Comparison of ENCODE assay signal across 7 cellular contexts in the genomic region with DNA sequence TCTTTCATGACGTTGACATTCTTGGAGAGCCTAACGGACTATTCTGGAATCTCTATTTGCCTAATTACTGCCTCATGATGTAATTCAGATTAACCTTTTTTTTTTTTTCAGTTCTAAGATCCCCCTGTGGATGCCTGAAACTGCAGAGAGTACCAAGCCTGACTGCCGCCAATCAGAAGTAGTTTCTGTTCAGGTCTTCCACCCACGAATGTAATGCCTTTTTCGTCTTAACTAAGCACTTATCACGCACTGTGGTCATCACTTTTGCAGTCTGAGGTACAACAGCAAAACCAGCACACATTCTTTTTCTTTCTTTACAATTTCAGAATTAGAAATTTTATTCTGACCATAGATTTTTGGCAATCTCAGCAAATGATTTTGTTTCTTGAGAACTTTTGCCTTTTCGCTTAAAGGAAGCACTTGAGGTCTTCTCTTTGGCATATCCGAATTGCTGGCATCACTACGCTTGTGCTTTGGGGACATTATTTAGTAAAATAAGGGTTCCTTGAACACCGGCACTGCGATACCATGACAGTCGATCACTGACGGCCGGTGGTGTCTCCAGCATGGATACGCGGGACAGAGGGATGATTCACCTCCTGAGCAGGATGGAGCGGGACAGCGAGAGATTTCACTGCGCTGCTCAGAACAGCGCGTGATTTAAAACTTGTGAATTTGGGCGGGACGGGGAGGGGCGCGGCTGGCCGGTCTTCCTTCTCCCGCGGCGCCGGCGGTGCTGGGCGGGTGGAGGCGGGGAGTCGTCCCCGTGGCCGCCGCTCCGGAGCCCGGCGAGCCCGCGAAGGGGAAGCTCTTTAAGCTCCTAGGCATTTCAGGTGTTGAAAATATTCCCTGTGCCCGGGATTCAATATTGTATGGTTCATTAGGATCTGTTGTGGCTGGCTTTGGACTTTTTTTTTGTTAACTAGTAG. TPM values are rescaled to one million over a fixed set of nuclear protein-coding genes. Genes with fewer than 3 reads are reported as not detected.
A peak's percentile ranks its signal among the peaks of the same experiment; 100 is the strongest.
DNase-seq lines count a peak whose midpoint lies in the region; ATAC-seq and TF ChIP-seq lines count a peak whose summit lies in the region.

No MANE protein-coding gene starts in this region.

- H3K9me3 ChIP-seq in HUES48 (ENCODE audit: control insufficient read depth, insufficient read depth, low read length) (no peaks in the 10 kb centered on the region), neuron (ENCODE audit: low read length) (no peaks in the 10 kb centered on the region)

- no peak overlapping the region for H2AFZ ChIP-seq in neuron (ENCODE audit: low read depth, low read length)

- peak overlapping the region; percentile 93 for H3K27ac Mint-ChIP-seq in activated CD4-positive, alpha-beta memory T cell treated with anti-CD3 and anti-CD28 coated beads, Interleukin-2, amount 10 ng/mL, durations not matched to agents 7 days and 5 days

- peak overlapping the region; percentile 28 for H3K9ac ChIP-seq in HUES48 (ENCODE audit: low read depth, low read length)

- peaks cover 2% of the 10 kb centered on the region for H3K9me3 Mint-ChIP-seq in activated CD4-positive, alpha-beta memory T cell treated with anti-CD3 and anti-CD28 coated beads, Interleukin-2, amount 10 ng/mL, durations not matched to agents 7 days and 5 days

- POLR2A ChIA-PET in activated CD4-positive, alpha-beta memory T cell treated with anti-CD3 and anti-CD28 coated beads, Interleukin-2, amount 10 ng/mL, durations not matched to agents 7 days and 5 days (lab: Charles Lee) = interaction anchor here (0.7 to 3.2 kb wide), 10 partner anchors 10 to 175 kb away, joined by 3 to 32 read pairs (median 6); partner anchors contain the start of gene GPR55

- peak; percentile 63 for DNase-seq in activated CD4-positive, alpha-beta memory T cell treated with anti-CD3 and anti-CD28 coated beads, Interleukin-2, amount 10 ng/mL, durations not matched to agents 7 days and 5 days
- peak; percentile 41 for DNase-seq in fibroblast of peridontal ligament (ENCODE audit: extremely low read depth)
- DNase-seq in NCI-H2081 treated with DMSO at 0.1 percent for 48 hours (lab: John Stamatoyannopoulos, UW) = no peak

- CTCF ChIA-PET in activated CD4-positive, alpha-beta memory T cell treated with anti-CD3 and anti-CD28 coated beads, Interleukin-2, amount 10 ng/mL, durations not matched to agents 7 days and 5 days (lab: Charles Lee) = interaction anchor here (0.7 to 2.2 kb wide), 8 partner anchors 28 to 109 kb away, joined by 3 to 8 read pairs (median 5); partner anchors contain the start of gene GPR55

- H3K4me3 ChIP-seq in GM12875 (ENCODE audit: low read depth, low read length) (peak overlapping the region; percentile 63), HUES48 (ENCODE audit: low read depth, low read length) (peak overlapping the region; percentile 59), neuron (ENCODE audit: low read length) (peak overlapping the region; percentile 27)

- H3K4me3 Mint-ChIP-seq in activated CD4-positive, alpha-beta memory T cell treated with anti-CD3 and anti-CD28 coated beads, Interleukin-2, amount 10 ng/mL, durations not matched to agents 7 days and 5 days = peak overlapping the region; percentile 85

- H3K36me3 ChIP-seq in HUES48 (ENCODE audit: control insufficient read depth, insufficient read depth, low read length) (no peaks in the 10 kb centered on the region), neuron (ENCODE audit: insufficient read depth, low read length) (no peaks in the 10 kb centered on the region)

- H3K4me1 ChIP-seq in HUES48 (ENCODE audit: control insufficient read depth, insufficient read depth, low read length) (peaks cover 13% of the 10 kb centered on the region; the same call in 1 of the 2 replicates), neuron (ENCODE audit: insufficient read depth, low read length) (peaks cover 11% of the 10 kb centered on the region)

- peaks cover 42% of the 10 kb centered on the region for H3K4me1 Mint-ChIP-seq in activated CD4-positive, alpha-beta memory T cell treated with anti-CD3 and anti-CD28 coated beads, Interleukin-2, amount 10 ng/mL, durations not matched to agents 7 days and 5 days

- no peaks in the 10 kb centered on the region for H3K36me3 Mint-ChIP-seq in activated CD4-positive, alpha-beta memory T cell treated with anti-CD3 and anti-CD28 coated beads, Interleukin-2, amount 10 ng/mL, durations not matched to agents 7 days and 5 days (ENCODE audit: low read depth)

- ATAC-seq in GM21576 (IDR thresholded peaks at IDR 0.05; ENCODE audit: unreplicated experiment) = peak; percentile 68

- TF ChIP-seq CTCF in GM12875 (IDR thresholded peaks at IDR 0.05; ENCODE audit: borderline replicate concordance, insufficient read depth, low read depth, low read length) = no peak

- H3K27me3 Mint-ChIP-seq in activated CD4-positive, alpha-beta memory T cell treated with anti-CD3 and anti-CD28 coated beads, Interleukin-2, amount 10 ng/mL, durations not matched to agents 7 days and 5 days = peaks cover 42% of the 10 kb centered on the region

- H3K27ac ChIP-seq in HUES48 (ENCODE audit: low read depth, low read length) = no peak overlapping the region

- H3K27me3 ChIP-seq in HUES48 (ENCODE audit: control insufficient read depth, insufficient read depth, low read length) (peaks cover 18% of the 10 kb centered on the region), neuron (ENCODE audit: insufficient read depth, low read length) (peaks cover 35% of the 10 kb centered on the region)

RNA-seq across cellular contexts. Expression of gene GPR55, which starts 32.0 kb away (rescaled TPM):
- total RNA-seq in activated CD4-positive, alpha-beta memory T cell treated with anti-CD3 and anti-CD28 coated beads, Interleukin-2, amount 10 ng/mL, durations not matched to agents 7 days and 5 days = 1 to 10 TPM; 7.3 to 7.4 TPM

RNA-seq across cellular contexts. Expression of gene SPATA3, which starts 38.8 kb away (rescaled TPM):
- total RNA-seq in activated CD4-positive, alpha-beta memory T cell treated with anti-CD3 and anti-CD28 coated beads, Interleukin-2, amount 10 ng/mL, durations not matched to agents 7 days and 5 days = under 1 TPM in 1 of 2 experiments, not detected in 1; 0.35 TPM
